ENCODE assay signal across 9 cellular contexts in genomic region chr14:50533314-50533705, GRCh38. TPM values are rescaled to one million over a fixed set of nuclear protein-coding genes. Genes with fewer than 3 reads are reported as not detected.
DNase-seq lines count a peak whose midpoint lies in the region; ATAC-seq and TF ChIP-seq lines count a peak whose summit lies in the region.
"Had no signal": no experiment of that assay in that cellular context is flagged by ENCODE, and none has a peak within 500 bp of the region (broad histone marks: within the 10 kb centered on the region; RNA-seq: fewer than 3 reads in every experiment).

No MANE protein-coding gene starts in this region.

- H3K4me1 Mint-ChIP-seq in activated CD4-positive, alpha-beta memory T cell treated with anti-CD3 and anti-CD28 coated beads for 36 hours (ENCODE audit: low read depth): peaks cover 38% of the 10 kb centered on the region

- no peak for DNase-seq in heart right ventricle
- DNase-seq in right atrium auricular region (ENCODE audit: low spot score): no peak
- DNase-seq in activated CD4-positive, alpha-beta memory T cell treated with anti-CD3 and anti-CD28 coated beads for 36 hours: no peak
- no peak for DNase-seq in lower leg skin (ENCODE audit: low spot score in 2 of 2)
- no peak for DNase-seq in hepatic stellate cell (ENCODE audit: low spot score)
- no peak for DNase-seq in activated gamma-delta T cell treated with Interleukin-2 at 50 U/mL for 16 hours

- CTCF ChIA-PET in activated CD4-positive, alpha-beta memory T cell treated with anti-CD3 and anti-CD28 coated beads for 36 hours (lab: Charles Lee): interaction anchor here (0.8 to 2.9 kb wide), 3 partner anchors 123 to 220 kb away, joined by 3 to 34 read pairs (median 5); no protein-coding TSS in a partner anchor

- H3K27ac ChIP-seq in heart right ventricle (peak overlapping the region in 1 of 10 donors; percentile 96), right atrium auricular region (no peak overlapping the region)
- H3K27ac ChIP-seq: SK-N-MC had no signal

- H3K27me3 ChIP-seq in heart right ventricle: no peaks in the 10 kb centered on the region
- H3K27me3 ChIP-seq in right atrium auricular region: no peaks in the 10 kb centered on the region

- H3K36me3 Mint-ChIP-seq in activated CD4-positive, alpha-beta memory T cell treated with anti-CD3 and anti-CD28 coated beads for 36 hours: peaks cover 1% of the 10 kb centered on the region

- H3K27ac Mint-ChIP-seq in activated CD4-positive, alpha-beta memory T cell treated with anti-CD3 and anti-CD28 coated beads for 36 hours: no peak overlapping the region

- ATAC-seq in heart right ventricle (no peak), GM21390 (IDR thresholded peaks at IDR 0.05; ENCODE audit: unreplicated experiment) (no peak), HG03342 (IDR thresholded peaks at IDR 0.05; ENCODE audit: unreplicated experiment) (no peak)

- 32 to 39% methylated on average over 4 of the region's 4 CpGs for WGBS in heart right ventricle, 2 donors
- 28 to 30% methylated on average over 4 of the region's 4 CpGs for WGBS in lower leg skin, 2 donors

- H3K4me3 ChIP-seq in heart right ventricle (peak overlapping the region in 6 of 10 donors; percentile 87 to 97 (median 92)), right atrium auricular region (peak overlapping the region in 1 of 2 donors; percentile 91), lower leg skin (ENCODE audit: low read depth, poor library complexity, severe bottlenecking) (peak overlapping the region; percentile 3)

- peak overlapping the region; percentile 77 for H3K4me3 Mint-ChIP-seq in activated CD4-positive, alpha-beta memory T cell treated with anti-CD3 and anti-CD28 coated beads for 36 hours

- H3K4me1 ChIP-seq in heart right ventricle (peaks cover 0 to 42% (median 28%) of the 10 kb centered on the region in 9 donors), right atrium auricular region (peaks cover 0 to 21% of the 10 kb centered on the region in 2 donors)

- H3K27me3 Mint-ChIP-seq in activated CD4-positive, alpha-beta memory T cell treated with anti-CD3 and anti-CD28 coated beads for 36 hours: no peaks in the 10 kb centered on the region

- no peak for TF ChIP-seq POLR2A in lower leg skin (IDR thresholded peaks at IDR 0.05)

- peaks cover 5% of the 10 kb centered on the region for H3K9me3 Mint-ChIP-seq in activated CD4-positive, alpha-beta memory T cell treated with anti-CD3 and anti-CD28 coated beads for 36 hours

- TF ChIP-seq CTCF in heart right ventricle (IDR thresholded peaks at IDR 0.05) (no peak), right atrium auricular region (IDR thresholded peaks at IDR 0.05) (no peak), lower leg skin (IDR thresholded peaks at IDR 0.05) (no peak)

- H3K9me3 ChIP-seq in heart right ventricle (no peaks in the 10 kb centered on the region), right atrium auricular region (no peaks in the 10 kb centered on the region)

- POLR2A ChIA-PET in activated CD4-positive, alpha-beta memory T cell treated with anti-CD3 and anti-CD28 coated beads for 36 hours (lab: Charles Lee): no interaction called here

- intact Hi-C loops in heart right ventricle (cut with DNase I): loop anchor here in 6 of 10 donors (2.0 to 5.0 kb wide), 6 partner anchors 191 to 301 kb away; partner anchors contain the start of gene SOS2 (in 1 of the 6)
- intact Hi-C loops in activated CD4-positive, alpha-beta memory T cell treated with anti-CD3 and anti-CD28 coated beads for 36 hours (cut with micrococcal nuclease): loop anchor here (2.0 to 5.0 kb wide), 3 partner anchors 136 to 681 kb away; partner anchors contain the start of genes CDKL1, NEMF and VCPKMT
- intact Hi-C loops in lower leg skin (cut with DNase I; ENCODE audit: low total_unique reads): loop anchor here (5.0 kb wide), 1 partner anchor 211 kb away; no protein-coding TSS in a partner anchor

- H3K36me3 ChIP-seq in heart right ventricle: peaks cover 0 to 4% (median 0%) of the 10 kb centered on the region in 9 donors
- H3K36me3 ChIP-seq in right atrium auricular region: no peaks in the 10 kb centered on the region

RNA-seq across cellular contexts. Expression of gene MAP4K5, which starts 0.9 kb away (rescaled TPM):
- total RNA-seq in heart right ventricle (10 to 100 TPM in 8 of 10 donors, 1 to 10 TPM in 2; 7.1 to 19.8 (median 12.1) TPM), right atrium auricular region (10 to 100 TPM; 37.5 to 44.4 TPM), lower leg skin (100 to 1,000 TPM; 119 to 292 (median 218) TPM)
- 1 to 10 TPM; 8.7 to 8.9 TPM for polyA plus RNA-seq in heart right ventricle
- total RNA-seq in activated CD4-positive, alpha-beta memory T cell treated with anti-CD3 and anti-CD28 coated beads for 36 hours: 10 to 100 TPM; 14.6 to 15.6 TPM

RNA-seq across cellular contexts. Expression of gene ATL1, which starts 26.6 kb away (rescaled TPM):
- total RNA-seq in heart right ventricle (1 to 10 TPM in 4 of 10 donors, under 1 TPM in 6; 0.42 to 2.0 (median 0.86) TPM), right atrium auricular region (1 to 10 TPM; 2.2 to 2.6 TPM), lower leg skin (10 to 100 TPM in 2 of 4 donors, 1 to 10 TPM in 2; 9.8 to 27.0 (median 15.8) TPM)
- polyA plus RNA-seq in heart right ventricle: 1 to 10 TPM in 1 of 2 donors, under 1 TPM in 1; 0.51 to 1.1 TPM
- under 1 TPM; 0.38 to 0.58 TPM for total RNA-seq in activated CD4-positive, alpha-beta memory T cell treated with anti-CD3 and anti-CD28 coated beads for 36 hours
